In the genomic region with DNA sequence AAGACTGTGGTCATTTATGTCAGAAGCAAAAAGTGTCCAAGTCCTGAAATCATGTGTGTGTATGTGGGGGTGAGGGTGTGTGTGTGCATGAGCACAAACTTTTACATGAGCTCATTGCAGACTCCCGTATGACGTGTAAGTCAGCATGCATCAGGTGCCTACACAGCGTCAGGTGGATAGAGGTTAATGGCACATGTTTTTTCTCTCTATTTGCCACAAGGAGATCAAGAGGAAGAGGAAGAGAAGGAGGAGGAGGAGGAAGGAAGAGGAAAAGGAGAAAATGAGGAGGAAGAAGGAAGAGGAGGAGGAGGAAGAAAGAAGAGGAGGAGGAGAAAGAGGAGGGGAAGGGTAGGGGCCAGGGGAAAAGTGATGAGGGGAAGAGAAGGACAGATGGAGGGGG, we compare ENCODE assay signal across 34 cellular contexts.
"Had no signal": no experiment of that assay in that cellular context is flagged by ENCODE, and none has a peak within 500 bp of the region (broad histone marks: within the 10 kb centered on the region; RNA-seq: fewer than 3 reads in every experiment).

No MANE protein-coding gene starts in this region.

- H3K4me3 Mint-ChIP-seq: T-cell had no signal

- H3K27me3 ChIP-seq: MG63, SJCRH30 had no signal

- H3K9me3 ChIP-seq: MG63, SJCRH30 had no signal

- H3K27ac ChIP-seq: PC-9, RWPE1, SJCRH30, SK-N-MC had no signal

- ATAC-seq: Panc1, Right ventricle myocardium inferior, SK-N-SH treated with all-trans-retinoic acid at 6 μM for 48 hours, T-cell had no signal

- H3K4me3 ChIP-seq: MG63, PC-9, SJCRH30, SK-N-MC had no signal

- H3K4me1 ChIP-seq: SJCRH30 had no signal

- H3K4me1 Mint-ChIP-seq: T-cell had no signal

- H3K36me3 Mint-ChIP-seq: T-cell had no signal

- H2AFZ ChIP-seq: PC-9 had no signal

- H3K9me3 Mint-ChIP-seq: T-cell had no signal

- DNase-seq: Kasumi-1; MG63; NCI-H1048; NCI-H1092 treated with DMSO at 0.1 percent for 48 hours; NCI-H1105 treated with DMSO at 0.1 percent for 48 hours; NCI-H1417; NCI-H1436; NCI-H146; NCI-H1694; NCI-H187; NCI-H1930; NCI-H2029 treated with DMSO at 0.1 percent for 48 hours; NCI-H2081 treated with DMSO at 0.1 percent for 48 hours; NCI-H2107; NCI-H2171; NCI-H226; NCI-H446 treated with DMSO at 0.1 percent for 48 hours; NCI-H510A; NCI-H524; NCI-H526; NCI-H69; NCI-H748 treated with DMSO at 0.1 percent for 48 hours; NK-92 treated with Interleukin-12 subunit alpha and Interleukin-12 subunit beta, amount 100 ng/mL, for 24 hours; PC-9; SHP77; SIG-M5; SJCRH30; T-cell had no signal

- FAIRE-seq: RCC 7860 had no signal

- H3K36me3 ChIP-seq: MG63, SJCRH30 had no signal

- H3K4me2 ChIP-seq: PC-9 had no signal

- H3K27ac Mint-ChIP-seq: T-cell had no signal
